ENCODE assay signal across 9 cellular contexts in the genomic region with DNA sequence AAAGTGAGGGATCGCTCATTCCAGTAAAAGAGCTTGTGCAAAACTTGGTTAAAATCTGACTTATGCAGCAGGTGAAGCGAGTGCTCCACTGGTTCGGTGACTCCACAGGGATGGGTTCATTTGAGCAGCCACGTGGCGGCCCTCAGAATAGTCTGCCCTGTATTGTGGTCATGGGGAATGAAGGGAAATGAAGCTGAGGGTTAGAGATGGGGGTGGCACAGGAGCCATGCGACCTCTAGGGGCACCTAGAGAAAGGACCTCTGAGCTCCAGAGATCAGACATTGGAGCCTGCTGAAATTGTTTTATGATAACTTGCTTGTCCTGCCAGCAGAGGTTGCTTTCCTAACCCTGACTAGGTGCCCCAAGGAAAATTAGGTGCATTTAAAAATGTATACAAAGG. TPM values are rescaled to one million over a fixed set of nuclear protein-coding genes. Genes with fewer than 3 reads are reported as not detected.
DNase-seq lines count a peak whose midpoint lies in the region; ATAC-seq and TF ChIP-seq lines count a peak whose summit lies in the region.
"Had no signal": no experiment of that assay in that cellular context is flagged by ENCODE, and none has a peak within 500 bp of the region (broad histone marks: within the 10 kb centered on the region; RNA-seq: fewer than 3 reads in every experiment).

No MANE protein-coding gene starts in this region.

- TF ChIP-seq CTCF in AG10803 (conservative IDR thresholded peaks at IDR 0.05; ENCODE audit: low read length), result peak; percentile 24
- TF ChIP-seq CTCF in endodermal cell (conservative IDR thresholded peaks at IDR 0.05), result peak; percentile 86
- TF ChIP-seq CTCF in foreskin fibroblast (IDR thresholded peaks at IDR 0.05; ENCODE audit: low read depth, low read length), result no peak

- no peak overlapping the region for H3K9ac ChIP-seq in endodermal cell (ENCODE audit: extremely low read depth, low read length, poor library complexity, severe bottlenecking)

- no peak overlapping the region for H3K4me3 Mint-ChIP-seq in endodermal cell

- no peaks in the 10 kb centered on the region for H3K36me3 ChIP-seq in endodermal cell (ENCODE audit: control insufficient read depth, insufficient read depth, low read length)

- H3K36me3 Mint-ChIP-seq in endodermal cell (ENCODE audit: low read depth), result no peaks in the 10 kb centered on the region

- peaks cover 14% of the 10 kb centered on the region for H3K4me1 ChIP-seq in endodermal cell (ENCODE audit: control insufficient read depth, insufficient read depth, low read length)

- H3K4me1 Mint-ChIP-seq in endodermal cell, result peaks cover 11% of the 10 kb centered on the region

- H3K27me3 ChIP-seq in endodermal cell (ENCODE audit: control insufficient read depth, insufficient read depth, low read length, poor library complexity, severe bottlenecking), result no peaks in the 10 kb centered on the region

- H3K9me3 ChIP-seq in endodermal cell (ENCODE audit: control insufficient read depth, low read length), result peaks cover 11% of the 10 kb centered on the region

- peak; percentile 67 for ATAC-seq in GM19324 (IDR thresholded peaks at IDR 0.05; ENCODE audit: low FRiP score, unreplicated experiment)
- no peak for ATAC-seq in GM21737 (IDR thresholded peaks at IDR 0.05; ENCODE audit: unreplicated experiment)

- peak overlapping the region; percentile 79 for H3K27ac Mint-ChIP-seq in endodermal cell

- H3K27me3 Mint-ChIP-seq in endodermal cell (ENCODE audit: insufficient read depth), result peaks cover 8% of the 10 kb centered on the region

- DNase-seq in AG10803 (ENCODE audit: low read depth) (no peak), NAMALWA (ENCODE audit: low spot score) (peak; percentile 65), endodermal cell (peak; percentile 88), NCI-H2081 treated with DMSO at 0.1 percent for 48 hours (lab: John Stamatoyannopoulos, UW) (no peak), HPDE6-E6E7 (ENCODE audit: extremely low spot score) (no peak), foreskin fibroblast (no peak)

- 44 to 62% methylated on average over 2 to 6 of the region's 6 CpGs for WGBS in endodermal cell (ENCODE audit: insufficient coverage in 1 of 2, insufficient read length in 1 of 2), 2 experiments

- peaks cover 3% of the 10 kb centered on the region for H3K9me3 Mint-ChIP-seq in endodermal cell

- no peak overlapping the region for H3K4me3 ChIP-seq in AG10803 (ENCODE audit: low read length)
- H3K4me3 ChIP-seq in endodermal cell (ENCODE audit: low read length), result no peak overlapping the region
- H3K4me3 ChIP-seq in foreskin fibroblast (ENCODE audit: low read depth in 1 of 2, low read length in 2 of 2), result no peak overlapping the region

- no peak overlapping the region for H3K27ac ChIP-seq in endodermal cell (ENCODE audit: low read depth, low read length)

RNA-seq across cellular contexts. Expression of a gene that starts 26.6 kb away (rescaled TPM):
- total RNA-seq in endodermal cell, result not detected
- polyA plus RNA-seq in endodermal cell (2013, experiment 1 of 2), result not detected
- polyA plus RNA-seq in endodermal cell (2013, experiment 2 of 2), result not detected
- polyA plus RNA-seq: keratinocyte had no signal

Comparison
In these comparisons a context has a peak if more than half of its experiments do, and no peak if none do; other contexts are left out.
1. DNase-seq: peak in NAMALWA (single experiment) and endodermal cell (single experiment); none in AG10803 (single experiment), NCI-H2081 treated with DMSO at 0.1 percent for 48 hours (single experiment), HPDE6-E6E7 (single experiment) and foreskin fibroblast (0 of 2).